ENCODE assay signal across 11 cellular contexts in genomic region chr17:39872700-39873099, GRCh38. TPM values are rescaled to one million over a fixed set of nuclear protein-coding genes. Genes with fewer than 3 reads are reported as not detected.
DNase-seq lines count a peak whose midpoint lies in the region; ATAC-seq and TF ChIP-seq lines count a peak whose summit lies in the region.
"Had no signal": no experiment of that assay in that cellular context is flagged by ENCODE, and none has a peak within 500 bp of the region (broad histone marks: within the 10 kb centered on the region; RNA-seq: fewer than 3 reads in every experiment).

No MANE protein-coding gene starts in this region.

- no peaks in the 10 kb centered on the region for H3K4me1 ChIP-seq in naive thymus-derived CD4-positive, alpha-beta T cell (ENCODE audit: control insufficient read depth in 2 of 2, insufficient read depth in 2 of 2, low read length in 2 of 2)

- intact Hi-C loops in naive thymus-derived CD4-positive, alpha-beta T cell (cut with micrococcal nuclease) = loop anchor here in 1 of 2 donors (1.0 to 10.0 kb wide), 5 partner anchors 54 to 292 kb away; partner anchors contain the start of gene PSMD3

- CTCF ChIA-PET in naive thymus-derived CD4-positive, alpha-beta T cell (lab: Charles Lee) = interaction anchor here (0.6 to 3.4 kb wide), 22 partner anchors 11 to 373 kb away, joined by 3 to 24 read pairs (median 4); partner anchors contain the start of gene PSMD3

- no peaks in the 10 kb centered on the region for H3K9me3 ChIP-seq in naive thymus-derived CD4-positive, alpha-beta T cell (ENCODE audit: control insufficient read depth in 2 of 3, low read length in 3 of 3)

- POLR2A ChIA-PET in naive thymus-derived CD4-positive, alpha-beta T cell (lab: Charles Lee) = interaction anchor here (1.0 to 3.0 kb wide), 7 partner anchors 8 to 108 kb away, joined by 4 to 13 read pairs (median 4); partner anchors contain the start of genes LRRC3C, ORMDL3 and PSMD3

- no peaks in the 10 kb centered on the region for H3K36me3 ChIP-seq in naive thymus-derived CD4-positive, alpha-beta T cell (ENCODE audit: control insufficient read depth in 2 of 3, insufficient read depth in 3 of 3, low read length in 3 of 3)

- peaks cover 2 to 14% (median 12%) of the 10 kb centered on the region in 7 donors for H3K4me1 Mint-ChIP-seq in naive thymus-derived CD4-positive, alpha-beta T cell

- ATAC-seq in naive thymus-derived CD4-positive, alpha-beta T cell = peak; percentile 57
- ATAC-seq in GM18511 (IDR thresholded peaks at IDR 0.05; ENCODE audit: unreplicated experiment) (no peak), HG02623 (IDR thresholded peaks at IDR 0.05; ENCODE audit: unreplicated experiment) (no peak)
- ATAC-seq: activated T-helper 17 cell treated with anti-CD3 and anti-CD28 coated beads, Interleukin-2, amount 50 U/mL, for 72 hours; T-helper 17 cell had no signal

- no peak overlapping the region for H3K4me3 Mint-ChIP-seq in naive thymus-derived CD4-positive, alpha-beta T cell
- H3K4me3 Mint-ChIP-seq: activated T-helper 17 cell treated with anti-CD3 and anti-CD28 coated beads, Interleukin-2, amount 50 U/mL, for 72 hours; T-helper 17 cell had no signal

- TF ChIP-seq CTCF in LNCAP (IDR thresholded peaks at IDR 0.05) = peak; percentile 47

- H3K9me3 Mint-ChIP-seq in naive thymus-derived CD4-positive, alpha-beta T cell = no peaks in the 10 kb centered on the region
- H3K9me3 Mint-ChIP-seq: activated T-helper 17 cell treated with anti-CD3 and anti-CD28 coated beads, Interleukin-2, amount 50 U/mL, for 72 hours had no signal

- peaks cover 0 to 21% (median 0%) of the 10 kb centered on the region in 5 donors for H3K27me3 Mint-ChIP-seq in naive thymus-derived CD4-positive, alpha-beta T cell
- H3K27me3 Mint-ChIP-seq: activated T-helper 17 cell treated with anti-CD3 and anti-CD28 coated beads, Interleukin-2, amount 50 U/mL, for 72 hours had no signal

- H3K27ac ChIP-seq in naive thymus-derived CD4-positive, alpha-beta T cell (ENCODE audit: low read depth, low read length) = no peak overlapping the region

- no peak overlapping the region for H3K27ac Mint-ChIP-seq in naive thymus-derived CD4-positive, alpha-beta T cell
- H3K27ac Mint-ChIP-seq: activated T-helper 17 cell treated with anti-CD3 and anti-CD28 coated beads, Interleukin-2, amount 50 U/mL, for 72 hours; T-helper 17 cell had no signal

- peak; percentile 35 for DNase-seq in EL
- peak; percentile 17 for DNase-seq in astrocyte of the hippocampus (ENCODE audit: low read depth, low spot score)
- peak in 1 of 9 donors; percentile 25 for DNase-seq in naive thymus-derived CD4-positive, alpha-beta T cell
- DNase-seq in D341Med (ENCODE audit: low spot score) = no peak
- DNase-seq in HuH-7.5 (ENCODE audit: low spot score) = no peak
- DNase-seq: stimulated activated CD4-positive, alpha-beta T cell treated with anti-CD3 and anti-CD28 coated beads, Interleukin-4, amount 100 ng/mL, for 4 hours; T-helper 17 cell had no signal

- no peaks in the 10 kb centered on the region for H3K27me3 ChIP-seq in naive thymus-derived CD4-positive, alpha-beta T cell (ENCODE audit: control insufficient read depth in 2 of 2, insufficient read depth in 2 of 2, low read length in 2 of 2)

- H3K4me3 ChIP-seq in naive thymus-derived CD4-positive, alpha-beta T cell (ENCODE audit: low read length) = no peak overlapping the region

- H3K36me3 Mint-ChIP-seq in naive thymus-derived CD4-positive, alpha-beta T cell = peaks cover 0 to 3% (median 0%) of the 10 kb centered on the region in 5 donors

RNA-seq across cellular contexts. Expression of gene ZPBP2, which starts 4.7 kb away (rescaled TPM):
- under 1 TPM in 3 of 5 experiments, not detected in 2; 0.17 to 0.84 (median 0.51) TPM for total RNA-seq in naive thymus-derived CD4-positive, alpha-beta T cell
- polyA plus RNA-seq in naive thymus-derived CD4-positive, alpha-beta T cell = under 1 TPM in 1 of 2 donors, not detected in 1; 0.11 TPM

RNA-seq across cellular contexts. Expression of gene IKZF3, which starts 8.6 kb away (rescaled TPM):
- total RNA-seq in naive thymus-derived CD4-positive, alpha-beta T cell = 10 to 100 TPM; 26.1 to 77.8 (median 61.1) TPM
- 10 to 100 TPM in 1 of 2 donors, 1 to 10 TPM in 1; 9.7 to 31.4 TPM for polyA plus RNA-seq in naive thymus-derived CD4-positive, alpha-beta T cell

RNA-seq across cellular contexts. Expression of gene GSDMB, which starts 45.7 kb away (rescaled TPM):
- total RNA-seq in naive thymus-derived CD4-positive, alpha-beta T cell = 10 to 100 TPM; 25.6 to 92.4 (median 53.8) TPM
- polyA plus RNA-seq in naive thymus-derived CD4-positive, alpha-beta T cell = 1 to 10 TPM; 1.7 to 2.1 TPM

RNA-seq across cellular contexts. Expression of gene ORMDL3, which starts 54.7 kb away (rescaled TPM):
- total RNA-seq in naive thymus-derived CD4-positive, alpha-beta T cell = 100 to 1,000 TPM in 3 of 5 experiments, 10 to 100 TPM in 2; 77.6 to 205 (median 110) TPM
- 100 to 1,000 TPM; 167 to 197 TPM for polyA plus RNA-seq in naive thymus-derived CD4-positive, alpha-beta T cell

RNA-seq across cellular contexts. Expression of gene LRRC3C, which starts 54.8 kb away (rescaled TPM):
- total RNA-seq in naive thymus-derived CD4-positive, alpha-beta T cell = under 1 TPM in 1 of 5 experiments, not detected in 4; 0.27 TPM
- polyA plus RNA-seq in naive thymus-derived CD4-positive, alpha-beta T cell = not detected
- total RNA-seq: activated T-helper 17 cell treated with anti-CD3 and anti-CD28 coated beads, Interleukin-2, amount 50 U/mL, for 72 hours; T-helper 17 cell had no signal

Comparison
In these comparisons a context has a peak if more than half of its experiments do, and no peak if none do; other contexts are left out.
1. DNase-seq: peak in EL (single experiment) and astrocyte of the hippocampus (single experiment); none in D341Med (single experiment) and HuH-7.5 (single experiment).